Comparison of ENCODE assay signal across 3 cellular contexts in the genomic region with DNA sequence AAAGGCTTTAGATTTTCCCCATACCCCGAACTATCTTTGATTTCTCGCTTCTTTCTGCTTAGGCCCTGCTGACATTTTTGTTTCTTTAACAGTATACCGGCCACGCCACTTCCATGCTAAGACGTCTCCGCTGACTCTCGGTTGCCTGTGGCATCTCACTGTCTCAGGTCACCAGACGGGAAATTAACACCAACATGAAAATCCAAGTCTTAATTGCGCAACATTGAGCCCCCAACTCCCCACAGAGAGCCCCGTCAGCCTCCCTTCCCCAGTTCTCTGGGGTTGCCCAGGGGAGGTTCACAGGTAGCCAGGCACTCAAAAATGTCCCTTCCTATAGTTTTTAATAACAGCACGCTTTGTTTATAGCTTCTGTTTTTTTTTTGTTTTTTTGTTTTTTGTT.
TF ChIP-seq lines count a peak whose summit lies in the region.

No MANE protein-coding gene starts in this region.

TF ChIP-seq in GM23338, 12 proteins besides CTCF, POLR2A, EP300 and RAD21 (continues in another document):
- TF ChIP-seq POLR2AphosphoS5 (IDR thresholded peaks at IDR 0.05; ENCODE audit: low read depth) = no peak
- no peak for TF ChIP-seq EZH2phosphoT487 (IDR thresholded peaks at IDR 0.05; ENCODE audit: unreplicated experiment)
- TF ChIP-seq ZNF114 (CRISPR knock-in tag; IDR thresholded peaks at IDR 0.05) = no peak
- TF ChIP-seq, protein P1, sequence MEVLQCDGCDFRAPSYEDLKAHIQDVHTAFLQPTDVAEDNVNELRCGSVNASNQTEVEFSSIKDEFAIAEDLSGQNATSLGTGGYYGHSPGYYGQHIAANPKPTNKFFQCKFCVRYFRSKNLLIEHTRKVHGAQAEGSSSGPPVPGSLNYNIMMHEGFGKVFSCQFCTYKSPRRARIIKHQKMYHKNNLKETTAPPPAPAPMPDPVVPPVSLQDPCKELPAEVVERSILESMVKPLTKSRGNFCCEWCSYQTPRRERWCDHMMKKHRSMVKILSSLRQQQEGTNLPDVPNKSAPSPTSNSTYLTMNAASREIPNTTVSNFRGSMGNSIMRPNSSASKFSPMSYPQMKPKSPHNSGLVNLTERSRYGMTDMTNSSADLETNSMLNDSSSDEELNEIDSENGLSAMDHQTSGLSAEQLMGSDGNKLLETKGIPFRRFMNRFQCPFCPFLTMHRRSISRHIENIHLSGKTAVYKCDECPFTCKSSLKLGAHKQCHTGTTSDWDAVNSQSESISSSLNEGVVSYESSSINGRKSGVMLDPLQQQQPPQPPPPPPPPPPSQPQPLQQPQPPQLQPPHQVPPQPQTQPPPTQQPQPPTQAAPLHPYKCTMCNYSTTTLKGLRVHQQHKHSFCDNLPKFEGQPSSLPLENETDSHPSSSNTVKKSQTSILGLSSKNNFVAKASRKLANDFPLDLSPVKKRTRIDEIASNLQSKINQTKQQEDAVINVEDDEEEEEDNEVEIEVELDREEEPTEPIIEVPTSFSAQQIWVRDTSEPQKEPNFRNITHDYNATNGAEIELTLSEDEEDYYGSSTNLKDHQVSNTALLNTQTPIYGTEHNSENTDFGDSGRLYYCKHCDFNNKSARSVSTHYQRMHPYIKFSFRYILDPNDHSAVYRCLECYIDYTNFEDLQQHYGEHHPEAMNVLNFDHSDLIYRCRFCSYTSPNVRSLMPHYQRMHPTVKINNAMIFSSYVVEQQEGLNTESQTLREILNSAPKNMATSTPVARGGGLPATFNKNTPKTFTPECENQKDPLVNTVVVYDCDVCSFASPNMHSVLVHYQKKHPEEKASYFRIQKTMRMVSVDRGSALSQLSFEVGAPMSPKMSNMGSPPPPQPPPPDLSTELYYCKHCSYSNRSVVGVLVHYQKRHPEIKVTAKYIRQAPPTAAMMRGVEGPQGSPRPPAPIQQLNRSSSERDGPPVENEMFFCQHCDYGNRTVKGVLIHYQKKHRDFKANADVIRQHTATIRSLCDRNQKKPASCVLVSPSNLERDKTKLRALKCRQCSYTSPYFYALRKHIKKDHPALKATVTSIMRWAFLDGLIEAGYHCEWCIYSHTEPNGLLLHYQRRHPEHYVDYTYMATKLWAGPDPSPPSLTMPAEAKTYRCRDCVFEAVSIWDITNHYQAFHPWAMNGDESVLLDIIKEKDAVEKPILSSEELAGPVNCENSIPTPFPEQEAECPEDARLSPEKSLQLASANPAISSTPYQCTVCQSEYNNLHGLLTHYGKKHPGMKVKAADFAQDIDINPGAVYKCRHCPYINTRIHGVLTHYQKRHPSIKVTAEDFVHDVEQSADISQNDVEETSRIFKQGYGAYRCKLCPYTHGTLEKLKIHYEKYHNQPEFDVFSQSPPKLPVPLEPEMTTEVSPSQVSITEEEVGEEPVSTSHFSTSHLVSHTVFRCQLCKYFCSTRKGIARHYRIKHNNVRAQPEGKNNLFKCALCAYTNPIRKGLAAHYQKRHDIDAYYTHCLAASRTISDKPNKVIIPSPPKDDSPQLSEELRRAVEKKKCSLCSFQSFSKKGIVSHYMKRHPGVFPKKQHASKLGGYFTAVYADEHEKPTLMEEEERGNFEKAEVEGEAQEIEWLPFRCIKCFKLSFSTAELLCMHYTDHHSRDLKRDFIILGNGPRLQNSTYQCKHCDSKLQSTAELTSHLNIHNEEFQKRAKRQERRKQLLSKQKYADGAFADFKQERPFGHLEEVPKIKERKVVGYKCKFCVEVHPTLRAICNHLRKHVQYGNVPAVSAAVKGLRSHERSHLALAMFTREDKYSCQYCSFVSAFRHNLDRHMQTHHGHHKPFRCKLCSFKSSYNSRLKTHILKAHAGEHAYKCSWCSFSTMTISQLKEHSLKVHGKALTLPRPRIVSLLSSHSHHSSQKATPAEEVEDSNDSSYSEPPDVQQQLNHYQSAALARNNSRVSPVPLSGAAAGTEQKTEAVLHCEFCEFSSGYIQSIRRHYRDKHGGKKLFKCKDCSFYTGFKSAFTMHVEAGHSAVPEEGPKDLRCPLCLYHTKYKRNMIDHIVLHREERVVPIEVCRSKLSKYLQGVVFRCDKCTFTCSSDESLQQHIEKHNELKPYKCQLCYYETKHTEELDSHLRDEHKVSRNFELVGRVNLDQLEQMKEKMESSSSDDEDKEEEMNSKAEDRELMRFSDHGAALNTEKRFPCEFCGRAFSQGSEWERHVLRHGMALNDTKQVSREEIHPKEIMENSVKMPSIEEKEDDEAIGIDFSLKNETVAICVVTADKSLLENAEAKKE (CRISPR knock-in tag; IDR thresholded peaks at IDR 0.05) = no peak
- TF ChIP-seq NANOG (IDR thresholded peaks at IDR 0.05; ENCODE audit: borderline replicate concordance) = no peak

TF ChIP-seq in IMR-90, 13 proteins besides CTCF, POLR2A, EP300 and RAD21:
- TF ChIP-seq CEBPB (IDR thresholded peaks at IDR 0.05; ENCODE audit: low read depth, low read length) = peak; percentile 70
- TF ChIP-seq NFE2L2 (IDR thresholded peaks at IDR 0.05; ENCODE audit: low read depth, low read length) = no peak
- no peak for TF ChIP-seq SMC3 (IDR thresholded peaks at IDR 0.05; ENCODE audit: low read depth, low read length)
- TF ChIP-seq, protein P2, sequence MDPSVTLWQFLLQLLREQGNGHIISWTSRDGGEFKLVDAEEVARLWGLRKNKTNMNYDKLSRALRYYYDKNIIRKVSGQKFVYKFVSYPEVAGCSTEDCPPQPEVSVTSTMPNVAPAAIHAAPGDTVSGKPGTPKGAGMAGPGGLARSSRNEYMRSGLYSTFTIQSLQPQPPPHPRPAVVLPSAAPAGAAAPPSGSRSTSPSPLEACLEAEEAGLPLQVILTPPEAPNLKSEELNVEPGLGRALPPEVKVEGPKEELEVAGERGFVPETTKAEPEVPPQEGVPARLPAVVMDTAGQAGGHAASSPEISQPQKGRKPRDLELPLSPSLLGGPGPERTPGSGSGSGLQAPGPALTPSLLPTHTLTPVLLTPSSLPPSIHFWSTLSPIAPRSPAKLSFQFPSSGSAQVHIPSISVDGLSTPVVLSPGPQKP (IDR thresholded peaks at IDR 0.05; ENCODE audit: borderline replicate concordance, low read depth, low read length) = no peak

TF ChIP-seq in K562, 482 proteins besides CTCF, POLR2A, EP300 and RAD21:
- TF ChIP-seq CEBPB (tag; IDR thresholded peaks at IDR 0.05) (peak; percentile 56), FOXM1 (IDR thresholded peaks at IDR 0.05; ENCODE audit: low read depth) (no peak), FOXM1 (CRISPR knock-in tag; IDR thresholded peaks at IDR 0.05; ENCODE audit: low read depth) (no peak), CEBPG (CRISPR knock-in tag; IDR thresholded peaks at IDR 0.05) (no peak), CEBPG (tag; conservative IDR thresholded peaks at IDR 0.05 in 1 of 2, IDR thresholded peaks at IDR 0.05 in 1 of 2) (peak in 1 of 2 experiments; percentile 63; a peak in 2 of 4 replicates)
TF ChIP-seq in K562: peak in this region for 2.
